1 cellular context compared by ENCODE assay signal in the genomic region with DNA sequence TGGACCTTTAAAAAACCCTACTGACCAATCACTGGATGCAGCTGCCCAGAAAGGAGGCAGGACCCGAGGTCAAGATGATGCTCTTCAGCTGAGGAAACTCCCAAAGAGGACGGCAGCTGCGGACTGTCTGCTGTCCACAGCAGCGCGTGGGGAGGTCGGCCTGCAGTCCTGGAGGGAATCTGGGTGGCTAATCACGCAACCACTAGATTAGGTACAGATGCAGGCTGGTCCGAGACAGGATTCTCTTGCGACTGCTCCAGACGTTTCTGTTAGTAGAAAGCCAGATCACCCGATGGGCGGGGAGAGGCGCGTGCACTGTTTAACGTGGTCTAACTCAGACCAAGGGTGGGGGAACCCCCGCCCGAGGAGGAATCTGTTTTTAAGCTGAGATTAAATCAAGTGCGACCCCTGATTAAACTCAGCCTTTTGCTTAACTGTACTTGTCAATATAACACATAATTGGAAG.
TF ChIP-seq lines count a peak whose summit lies in the region.

No MANE protein-coding gene starts in this region.

TF ChIP-seq in SK-N-SH, 30 proteins besides CTCF, POLR2A, EP300 and RAD21 (continued from another document):
- TF ChIP-seq, protein P1, sequence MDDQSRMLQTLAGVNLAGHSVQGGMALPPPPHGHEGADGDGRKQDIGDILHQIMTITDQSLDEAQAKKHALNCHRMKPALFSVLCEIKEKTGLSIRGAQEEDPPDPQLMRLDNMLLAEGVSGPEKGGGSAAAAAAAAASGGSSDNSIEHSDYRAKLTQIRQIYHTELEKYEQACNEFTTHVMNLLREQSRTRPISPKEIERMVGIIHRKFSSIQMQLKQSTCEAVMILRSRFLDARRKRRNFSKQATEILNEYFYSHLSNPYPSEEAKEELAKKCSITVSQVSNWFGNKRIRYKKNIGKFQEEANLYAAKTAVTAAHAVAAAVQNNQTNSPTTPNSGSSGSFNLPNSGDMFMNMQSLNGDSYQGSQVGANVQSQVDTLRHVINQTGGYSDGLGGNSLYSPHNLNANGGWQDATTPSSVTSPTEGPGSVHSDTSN (IDR thresholded peaks at IDR 0.05) = no peak
- TF ChIP-seq YY1 (IDR thresholded peaks at IDR 0.05; ENCODE audit: low read depth) (no peak), FOXM1 (IDR thresholded peaks at IDR 0.05; ENCODE audit: low read depth) (no peak), GATA2 (CRISPR knock-in tag; IDR thresholded peaks at IDR 0.05) (0 out of 2 replicates have a peak, but pooled peaks have one; percentile 9), GABPA (IDR thresholded peaks at IDR 0.05; ENCODE audit: low read depth) (no peak), FOSL2 (IDR thresholded peaks at IDR 0.05; ENCODE audit: borderline replicate concordance, low read depth) (no peak), JUND (IDR thresholded peaks at IDR 0.05) (no peak), SMC3 (IDR thresholded peaks at IDR 0.05; ENCODE audit: low read depth, low read length) (no peak), FOXJ3 (CRISPR knock-in tag; IDR thresholded peaks at IDR 0.05) (no peak)
